Comparison of ENCODE assay signal across 9 cellular contexts in the genomic region with DNA sequence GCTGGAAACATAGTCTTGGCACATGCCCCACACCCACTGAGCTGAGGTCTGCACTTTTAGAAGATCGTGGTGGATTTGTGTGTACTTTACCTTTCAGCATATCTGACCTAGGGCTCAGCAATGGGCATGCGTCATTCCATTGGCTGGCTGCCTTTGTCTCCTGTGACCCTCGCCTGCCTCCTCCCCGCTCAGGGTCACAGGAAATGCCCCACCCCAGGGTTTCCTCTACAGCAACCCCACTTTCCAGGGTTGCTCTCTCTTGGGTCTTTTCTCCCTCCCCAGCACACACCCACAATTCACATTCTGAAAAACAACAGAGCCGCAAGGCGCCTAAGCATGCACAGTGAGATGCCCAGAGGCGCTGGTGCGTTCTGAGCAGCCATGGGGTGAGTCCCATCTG. TPM values are rescaled to one million over a fixed set of nuclear protein-coding genes. Genes with fewer than 3 reads are reported as not detected.
DNase-seq lines count a peak whose midpoint lies in the region; ATAC-seq and TF ChIP-seq lines count a peak whose summit lies in the region.
"Not testable (repeated sequence)": the region's sequence is repeated elsewhere in the genome, so short reads cannot be mapped to it uniquely, and the experiment has no call there.
"Had no signal": no experiment of that assay in that cellular context is flagged by ENCODE, and none has a peak within 500 bp of the region (broad histone marks: within the 10 kb centered on the region; RNA-seq: fewer than 3 reads in every experiment).

No MANE protein-coding gene starts in this region.

- not testable (repeated sequence) for H3K27ac Mint-ChIP-seq in CD4-positive, alpha-beta T cell; T-cell; activated CD8-positive, alpha-beta memory T cell treated with anti-CD3 and anti-CD28 coated beads, Interleukin-2, amount 10 ng/mL, durations not matched to agents 7 days and 5 days; naive thymus-derived CD4-positive, alpha-beta T cell; stimulated activated memory B cell treated with anti-CD40 and anti-IgM and Interleukin-4, amounts not matched to agents 10 μg/mL and 1 μg/mL and 100 μg/mL, for 72 hours

- POLR2A ChIA-PET in CD4-positive, alpha-beta T cell (lab: Charles Lee); T-cell (lab: Charles Lee); naive thymus-derived CD4-positive, alpha-beta T cell (lab: Charles Lee): not testable (repeated sequence)

- not testable (repeated sequence) for H3K4me1 Mint-ChIP-seq in CD4-positive, alpha-beta T cell (ENCODE audit: low read depth); T-cell; activated CD8-positive, alpha-beta memory T cell treated with anti-CD3 and anti-CD28 coated beads, Interleukin-2, amount 10 ng/mL, durations not matched to agents 7 days and 5 days; naive thymus-derived CD4-positive, alpha-beta T cell; stimulated activated memory B cell treated with anti-CD40 and anti-IgM and Interleukin-4, amounts not matched to agents 10 μg/mL and 1 μg/mL and 100 μg/mL, for 72 hours

- not testable (repeated sequence) for H3K27ac ChIP-seq in CD4-positive, alpha-beta T cell (ENCODE audit: low read depth, low read length); naive thymus-derived CD4-positive, alpha-beta T cell (ENCODE audit: low read depth, low read length)

- not testable (repeated sequence) for H3K4me1 ChIP-seq in naive thymus-derived CD4-positive, alpha-beta T cell (ENCODE audit: control insufficient read depth in 2 of 2, insufficient read depth in 2 of 2, low read length in 2 of 2)

- intact Hi-C loops in CD4-positive, alpha-beta T cell (cut with DNase I, micrococcal nuclease); naive thymus-derived CD4-positive, alpha-beta T cell (cut with micrococcal nuclease): not testable (repeated sequence)

- CTCF ChIA-PET in CD4-positive, alpha-beta T cell (lab: Charles Lee); T-cell (lab: Charles Lee); activated CD8-positive, alpha-beta memory T cell treated with anti-CD3 and anti-CD28 coated beads, Interleukin-2, amount 10 ng/mL, durations not matched to agents 7 days and 5 days (lab: Charles Lee); naive thymus-derived CD4-positive, alpha-beta T cell (lab: Charles Lee): not testable (repeated sequence)

- TF ChIP-seq CTCF in CD4-positive, alpha-beta T cell (IDR thresholded peaks at IDR 0.05) = not testable (repeated sequence)

- ATAC-seq in CD4-positive, alpha-beta T cell (ENCODE audit: poor library complexity) = peak; percentile 74
- ATAC-seq in T-cell (replicated peaks in 1 of 4) (peak; percentile 43 to 77 (median 62)), left lobe of liver (peak; percentile 61)
- ATAC-seq in activated CD8-positive, alpha-beta memory T cell treated with anti-CD3 and anti-CD28 coated beads, Interleukin-2, amount 10 ng/mL, durations not matched to agents 7 days and 5 days = peak; percentile 27
- peak; percentile 78 for ATAC-seq in naive thymus-derived CD4-positive, alpha-beta T cell
- peak; percentile 52 for ATAC-seq in stimulated activated memory B cell treated with anti-CD40 and anti-IgM and Interleukin-4, amounts not matched to agents 10 μg/mL and 1 μg/mL and 100 μg/mL, for 72 hours

- not testable (repeated sequence) for H3K27me3 ChIP-seq in CD4-positive, alpha-beta T cell (ENCODE audit: control insufficient read depth, insufficient read depth, low read length); naive thymus-derived CD4-positive, alpha-beta T cell (ENCODE audit: control insufficient read depth in 2 of 2, insufficient read depth in 2 of 2, low read length in 2 of 2)

- H3K36me3 Mint-ChIP-seq in CD4-positive, alpha-beta T cell (ENCODE audit: low read depth); T-cell; activated CD8-positive, alpha-beta memory T cell treated with anti-CD3 and anti-CD28 coated beads, Interleukin-2, amount 10 ng/mL, durations not matched to agents 7 days and 5 days; naive thymus-derived CD4-positive, alpha-beta T cell; stimulated activated memory B cell treated with anti-CD40 and anti-IgM and Interleukin-4, amounts not matched to agents 10 μg/mL and 1 μg/mL and 100 μg/mL, for 72 hours: not testable (repeated sequence)

- not testable (repeated sequence) for H3K36me3 ChIP-seq in naive thymus-derived CD4-positive, alpha-beta T cell (ENCODE audit: control insufficient read depth in 2 of 3, insufficient read depth in 3 of 3, low read length in 3 of 3)

- H3K4me3 Mint-ChIP-seq in CD4-positive, alpha-beta T cell; T-cell; activated CD8-positive, alpha-beta memory T cell treated with anti-CD3 and anti-CD28 coated beads, Interleukin-2, amount 10 ng/mL, durations not matched to agents 7 days and 5 days; naive thymus-derived CD4-positive, alpha-beta T cell; stimulated activated memory B cell treated with anti-CD40 and anti-IgM and Interleukin-4, amounts not matched to agents 10 μg/mL and 1 μg/mL and 100 μg/mL, for 72 hours: not testable (repeated sequence)

- not testable (repeated sequence) for DNase-seq in CD4-positive, alpha-beta T cell; T-cell; activated CD8-positive, alpha-beta memory T cell treated with anti-CD3 and anti-CD28 coated beads, Interleukin-2, amount 10 ng/mL, durations not matched to agents 7 days and 5 days; left lobe of liver (ENCODE audit: low spot score); naive thymus-derived CD4-positive, alpha-beta T cell

- not testable (repeated sequence) for H3K4me3 ChIP-seq in naive thymus-derived CD4-positive, alpha-beta T cell (ENCODE audit: low read length)

- H3K27me3 Mint-ChIP-seq in CD4-positive, alpha-beta T cell; T-cell; activated CD8-positive, alpha-beta memory T cell treated with anti-CD3 and anti-CD28 coated beads, Interleukin-2, amount 10 ng/mL, durations not matched to agents 7 days and 5 days; naive thymus-derived CD4-positive, alpha-beta T cell; stimulated activated memory B cell treated with anti-CD40 and anti-IgM and Interleukin-4, amounts not matched to agents 10 μg/mL and 1 μg/mL and 100 μg/mL, for 72 hours: not testable (repeated sequence)

- H3K9me3 ChIP-seq in CD4-positive, alpha-beta T cell (ENCODE audit: control insufficient read depth, low read length); naive thymus-derived CD4-positive, alpha-beta T cell (ENCODE audit: control insufficient read depth in 2 of 3, low read length in 3 of 3): not testable (repeated sequence)

- not testable (repeated sequence) for H3K9me3 Mint-ChIP-seq in CD4-positive, alpha-beta T cell; T-cell; activated CD8-positive, alpha-beta memory T cell treated with anti-CD3 and anti-CD28 coated beads, Interleukin-2, amount 10 ng/mL, durations not matched to agents 7 days and 5 days (ENCODE audit: low read depth); naive thymus-derived CD4-positive, alpha-beta T cell; stimulated activated memory B cell treated with anti-CD40 and anti-IgM and Interleukin-4, amounts not matched to agents 10 μg/mL and 1 μg/mL and 100 μg/mL, for 72 hours

RNA-seq across cellular contexts. Expression of gene CES1, which starts 29.2 kb away (rescaled TPM):
- total RNA-seq in CD4-positive, alpha-beta T cell = under 1 TPM; 0.22 to 0.81 TPM
- 1 to 10 TPM in 3 of 5 donors, under 1 TPM in 2; 0.79 to 3.3 (median 1.4) TPM for total RNA-seq in T-cell
- total RNA-seq in activated CD8-positive, alpha-beta memory T cell treated with anti-CD3 and anti-CD28 coated beads, Interleukin-2, amount 10 ng/mL, durations not matched to agents 7 days and 5 days = 1 to 10 TPM in 1 of 2 experiments, under 1 TPM in 1; 0.49 to 2.2 TPM
- total RNA-seq in left lobe of liver = 2,727 TPM
- total RNA-seq in naive thymus-derived CD4-positive, alpha-beta T cell = 10 to 100 TPM in 1 of 5 experiments, 1 to 10 TPM in 1, under 1 TPM in 2, not detected in 1; 0.32 to 11.6 (median 1.1) TPM
- not detected for polyA plus RNA-seq in naive thymus-derived CD4-positive, alpha-beta T cell
- total RNA-seq: G401, GM23338, H9 had no signal

Comparison
In these comparisons a context has a peak if more than half of its experiments do, and no peak if none do; other contexts are left out.
1. ATAC-seq: peak in every context shown above with its lines; median percentile 78 in naive thymus-derived CD4-positive, alpha-beta T cell; 74 in CD4-positive, alpha-beta T cell; 62 in T-cell; 61 in left lobe of liver; 52 in stimulated activated memory B cell treated with anti-CD40 and anti-IgM and Interleukin-4, amounts not matched to agents 10 μg/mL and 1 μg/mL and 100 μg/mL, for 72 hours; 27 in activated CD8-positive, alpha-beta memory T cell treated with anti-CD3 and anti-CD28 coated beads, Interleukin-2, amount 10 ng/mL, durations not matched to agents 7 days and 5 days.
2. RNA of gene CES1, which starts 29.2 kb away (total RNA-seq): 2,727 TPM in left lobe of liver (single experiment); 0.49 to 2.2 TPM in activated CD8-positive, alpha-beta memory T cell treated with anti-CD3 and anti-CD28 coated beads, Interleukin-2, amount 10 ng/mL, durations not matched to agents 7 days and 5 days, 0.79 to 3.3 TPM in T-cell, 0.22 to 0.81 TPM in CD4-positive, alpha-beta T cell and 0.32 to 11.6 TPM in naive thymus-derived CD4-positive, alpha-beta T cell; every median in the first group is over 100 times any median in the second.